19 cellular contexts compared by ENCODE assay signal in genomic region chr12:107584523-107584922, GRCh38.
"Had no signal": no experiment of that assay in that cellular context is flagged by ENCODE, and none has a peak within 500 bp of the region (broad histone marks: within the 10 kb centered on the region; RNA-seq: fewer than 3 reads in every experiment).

No MANE protein-coding gene starts in this region.

- DNase-seq: activated CD4-positive, alpha-beta T cell treated with anti-CD3 and anti-CD28 coated beads for 36 hours; activated CD4-positive, alpha-beta T cell treated with anti-CD3 and anti-CD28 coated beads, Interleukin-2, amount 50 U/mL, for 48 hours; activated gamma-delta T cell treated with Interleukin-2 at 50 U/mL for 16 hours; effector CD8-positive, alpha-beta T cell; heart right ventricle; immature natural killer cell; kidney glomerular epithelial cell; left ventricle myocardium superior; mucosa of descending colon; naive B cell; ovary; spleen; stimulated activated CD4-positive, alpha-beta T cell treated with anti-CD3 and anti-CD28 coated beads, Interleukin-4, amount 100 ng/mL, for 4 hours; testis; WERI-Rb-1 had no signal

- H3K4me3 ChIP-seq: adrenal gland, esophagus muscularis mucosa, heart right ventricle, mucosa of descending colon, ovary, spleen, testis had no signal

- H3K27me3 ChIP-seq: ovary, testis had no signal

- ATAC-seq: activated CD4-positive, alpha-beta T cell treated with anti-CD3 and anti-CD28 coated beads for 36 hours; activated naive CD4-positive, alpha-beta T cell treated with anti-CD3 and anti-CD28 coated beads, Interleukin-2, amount 50 U/mL, for 72 hours; heart right ventricle; left ventricle myocardium superior; mucosa of descending colon; stimulated activated memory B cell treated with anti-CD40 and anti-IgM and Interleukin-4, amounts not matched to agents 10 μg/mL and 1 μg/mL and 100 μg/mL, for 72 hours had no signal

- H3K4me1 ChIP-seq: adrenal gland, spleen had no signal

- H3K27ac ChIP-seq: adrenal gland, esophagus muscularis mucosa, heart right ventricle, ovary, spleen, testis, WERI-Rb-1 had no signal

- H3K36me3 ChIP-seq: adrenal gland, esophagus muscularis mucosa, heart right ventricle, ovary, spleen, WERI-Rb-1 had no signal

- H3K9me3 ChIP-seq: adrenal gland, mucosa of descending colon, ovary, testis had no signal
